Comparison of ENCODE assay signal across 8 cellular contexts in the genomic region with DNA sequence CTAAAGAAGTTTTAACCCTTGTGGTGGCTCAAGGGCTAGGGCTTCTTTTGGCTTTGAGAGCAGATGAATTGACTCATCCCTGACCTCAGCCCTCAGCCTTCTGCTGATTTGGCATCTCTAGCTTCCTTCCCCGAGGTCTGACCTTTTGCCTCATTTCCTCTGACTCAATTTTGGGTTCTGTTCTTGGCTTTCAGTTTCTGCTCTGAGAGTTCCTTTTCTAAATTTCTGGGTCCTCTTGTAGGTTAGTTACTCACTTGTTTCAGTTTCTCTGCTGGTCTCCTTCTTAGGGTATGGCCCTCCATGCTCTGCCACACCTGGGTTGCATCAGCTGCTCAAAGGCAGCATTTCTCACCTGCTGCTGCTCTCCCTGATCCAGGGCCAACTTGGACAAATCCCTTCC. TPM values are rescaled to one million over a fixed set of nuclear protein-coding genes. Genes with fewer than 3 reads are reported as not detected.
DNase-seq lines count a peak whose midpoint lies in the region; ATAC-seq, FAIRE-seq and TF ChIP-seq lines count a peak whose summit lies in the region.

No MANE protein-coding gene starts in this region.

- H3K9ac ChIP-seq in kidney (ENCODE audit: low read length in 2 of 2) = no peak overlapping the region

- H3K9me3 ChIP-seq in right cardiac atrium (ENCODE audit: control insufficient read depth, low read length) (no peaks in the 10 kb centered on the region), kidney (ENCODE audit: control insufficient read depth in 1 of 2, low read length in 2 of 2) (no peaks in the 10 kb centered on the region)

- H3K27me3 ChIP-seq in right cardiac atrium (ENCODE audit: control insufficient read depth, insufficient read depth) = no peaks in the 10 kb centered on the region

- no peaks in the 10 kb centered on the region for H3K36me3 ChIP-seq in kidney (ENCODE audit: control insufficient read depth in 1 of 2, insufficient read depth in 2 of 2, low read length in 2 of 2)

- H3K27ac ChIP-seq in right cardiac atrium (ENCODE audit: low read length) (peak overlapping the region; percentile 45), kidney (ENCODE audit: low read depth in 2 of 2, low read length in 2 of 2) (no peak overlapping the region)

- no peak for DNase-seq in Right ventricle myocardium inferior (ENCODE audit: missing footprints)
- no peak for DNase-seq in cardiac septum (ENCODE audit: low spot score)
- DNase-seq in NCI-H226 = peak; percentile 84
- peak; percentile 54 to 67 for DNase-seq in activated T-cell treated with anti-CD3 and anti-CD28 coated beads, Interleukin-2, amount 50 U/mL, for 48 hours
- peak in 2 of 3 donors; percentile 32 for DNase-seq in right cardiac atrium
- DNase-seq in stimulated activated CD4-positive, alpha-beta T cell treated with anti-CD3 and anti-CD28 coated beads, TNF-alpha, amount 100 ng/mL, for 24 hours (ENCODE audit: low read depth in 3 of 3) = peak; percentile 13 to 47 (median 19)
- no peak for DNase-seq in kidney

- TF ChIP-seq CTCF in kidney (IDR thresholded peaks at IDR 0.05; ENCODE audit: borderline replicate concordance, extremely low read depth, insufficient read depth) = no peak

- H3K4me3 ChIP-seq in right cardiac atrium (ENCODE audit: low read length) (no peak overlapping the region), kidney (ENCODE audit: low read length in 2 of 2) (no peak overlapping the region)

- FAIRE-seq in kidney (lab: Jason Lieb, UNC) = no peak

- H3K4me1 ChIP-seq in right cardiac atrium (ENCODE audit: control insufficient read depth, insufficient read depth, low read length) (no peaks in the 10 kb centered on the region), kidney (ENCODE audit: control insufficient read depth in 1 of 2, insufficient read depth in 1 of 2, low read depth in 1 of 2, low read length in 2 of 2) (no peaks in the 10 kb centered on the region)

- ATAC-seq in Right ventricle myocardium inferior = peak; percentile 62
- peak; percentile 99 for ATAC-seq in HG02763 (IDR thresholded peaks at IDR 0.05; ENCODE audit: unreplicated experiment)
- ATAC-seq in right cardiac atrium = peak; percentile 61 to 93

- intact Hi-C loops in Right ventricle myocardium inferior (cut with DNase I) = no loop called here
- intact Hi-C loops in cardiac septum (cut with DNase I) = no loop called here
- intact Hi-C loops in right cardiac atrium (cut with DNase I) = no loop called here
- intact Hi-C loops in kidney (cut with DNase I) = no loop called here

- 25% methylated on average over 1 of the region's 1 CpG for WGBS in right cardiac atrium

RNA-seq across cellular contexts. Expression of gene PDE4B, which starts 19.4 kb away (rescaled TPM):
- total RNA-seq in Right ventricle myocardium inferior (12.0 TPM), cardiac septum (6.8 TPM), right cardiac atrium (10 to 100 TPM; 15.2 to 37.5 (median 27.3) TPM), kidney (8.7 TPM)
- polyA plus RNA-seq in right cardiac atrium (8.2 TPM), kidney (ENCODE audit: insufficient read depth, low read depth, low replicate concordance) (2.0 TPM)

Comparison
In these comparisons a context has a peak if more than half of its experiments do, and no peak if none do; other contexts are left out.
1. DNase-seq: peak in NCI-H226 (single experiment), activated T-cell treated with anti-CD3 and anti-CD28 coated beads, Interleukin-2, amount 50 U/mL, for 48 hours (2 of 2), right cardiac atrium (2 of 3) and stimulated activated CD4-positive, alpha-beta T cell treated with anti-CD3 and anti-CD28 coated beads, TNF-alpha, amount 100 ng/mL, for 24 hours (3 of 3); none in Right ventricle myocardium inferior (single experiment), cardiac septum (single experiment) and kidney (single experiment).
2. Peak in every context shown above with its lines, with median percentiles within 50 percentile points of each other: ATAC-seq.